In genomic region chr15:55498109-55498938, GRCh38 we compare ENCODE assay signal across 8 cellular contexts. TPM values are rescaled to one million over a fixed set of nuclear protein-coding genes. Genes with fewer than 3 reads are reported as not detected.
DNase-seq lines count a peak whose midpoint lies in the region; ATAC-seq and TF ChIP-seq lines count a peak whose summit lies in the region.
"Not testable (repeated sequence)": the region's sequence is repeated elsewhere in the genome, so short reads cannot be mapped to it uniquely, and the experiment has no call there.

No MANE protein-coding gene starts in this region.

- DNase-seq in NB4 (ENCODE audit: low read depth) (peak; percentile 90), SKM-1 (lab: John Stamatoyannopoulos, UW; ENCODE audit: unreplicated experiment) (peak; percentile 85), Right ventricle myocardium inferior (ENCODE audit: missing footprints) (peak; percentile 94), osteocyte (ENCODE audit: extremely low spot score, unreplicated experiment) (peak; percentile 93), testis (peak; percentile 93)

- not testable (repeated sequence) for H3K36me3 ChIP-seq in testis (ENCODE audit: low read depth, missing control alignments)

- peak overlapping the region; percentile 77 for H3K4me3 ChIP-seq in GM08714 (ENCODE audit: low read length)
- H3K4me3 ChIP-seq in NB4 (ENCODE audit: low read depth, low read length): peak overlapping the region; percentile 77
- peak overlapping the region; percentile 53 to 71 for H3K4me3 ChIP-seq in testis

- 9 to 10% methylated on average over 45 to 48 of the region's 55 CpGs for WGBS in testis, 2 donors

- H3K27me3 Mint-ChIP-seq in activated naive CD8-positive, alpha-beta T cell: not testable (repeated sequence)
- peaks cover 10% of the 10 kb centered on the region for H3K27me3 Mint-ChIP-seq in osteocyte (ENCODE audit: unreplicated experiment)

- ATAC-seq in HG02571 (IDR thresholded peaks at IDR 0.05; ENCODE audit: unreplicated experiment) (peak; percentile 98), Right ventricle myocardium inferior (peak; percentile 99)

- H3K9me3 ChIP-seq in testis: not testable (repeated sequence)

- intact Hi-C loops in Right ventricle myocardium inferior (cut with DNase I); testis (cut with DNase I; ENCODE audit: low total_unique reads): not testable (repeated sequence)

- peak overlapping the region; percentile 85 for H3K27ac Mint-ChIP-seq in activated naive CD8-positive, alpha-beta T cell
- H3K27ac Mint-ChIP-seq in osteocyte (ENCODE audit: unreplicated experiment): peak overlapping the region; percentile 66

- H3K36me3 Mint-ChIP-seq in activated naive CD8-positive, alpha-beta T cell; osteocyte (ENCODE audit: unreplicated experiment): not testable (repeated sequence)

- not testable (repeated sequence) for H3K27ac ChIP-seq in testis

- H3K4me1 ChIP-seq in testis: not testable (repeated sequence)

- H3K4me3 Mint-ChIP-seq in activated naive CD8-positive, alpha-beta T cell: peak overlapping the region; percentile 88
- peak overlapping the region; percentile 92 for H3K4me3 Mint-ChIP-seq in osteocyte (ENCODE audit: unreplicated experiment)

- H3K4me1 Mint-ChIP-seq in activated naive CD8-positive, alpha-beta T cell (ENCODE audit: low read depth): peaks cover 22% of the 10 kb centered on the region
- H3K4me1 Mint-ChIP-seq in osteocyte (ENCODE audit: unreplicated experiment): peaks cover 13% of the 10 kb centered on the region

- TF ChIP-seq CTCF in NB4 (IDR thresholded peaks at IDR 0.05; ENCODE audit: low read depth, low read length); osteocyte (IDR thresholded peaks at IDR 0.05); testis (IDR thresholded peaks at IDR 0.05): not testable (repeated sequence)

- H3K9me3 Mint-ChIP-seq in activated naive CD8-positive, alpha-beta T cell (ENCODE audit: low read depth); osteocyte (ENCODE audit: unreplicated experiment): not testable (repeated sequence)

- H3K27me3 ChIP-seq in testis: not testable (repeated sequence)

- peak; percentile 45 for TF ChIP-seq POLR2A in NB4 (IDR thresholded peaks at IDR 0.05; ENCODE audit: extremely low read depth, insufficient read length)
- TF ChIP-seq POLR2A in testis (IDR thresholded peaks at IDR 0.05): not testable (repeated sequence)

RNA-seq across cellular contexts. Expression of gene DNAAF4, which starts 9.7 kb away (rescaled TPM):
- total RNA-seq in Right ventricle myocardium inferior (0.49 TPM), osteocyte (1.5 and 1.9 TPM in 2 replicates), testis (10 to 100 TPM in 1 of 2 donors, 1 to 10 TPM in 1; 7.9 to 10.3 TPM)
- 5.9 TPM for polyA plus RNA-seq in testis (ENCODE audit: insufficient read depth, low read depth, low replicate concordance)
